Comparison of ENCODE assay signal across 14 cellular contexts in genomic region chr10:18157909-18158308, GRCh38. TPM values are rescaled to one million over a fixed set of nuclear protein-coding genes. Genes with fewer than 3 reads are reported as not detected.
DNase-seq lines count a peak whose midpoint lies in the region; ATAC-seq and TF ChIP-seq lines count a peak whose summit lies in the region.
"Had no signal": no experiment of that assay in that cellular context is flagged by ENCODE, and none has a peak within 500 bp of the region (broad histone marks: within the 10 kb centered on the region; RNA-seq: fewer than 3 reads in every experiment).

No MANE protein-coding gene starts in this region.

- WGBS in right lobe of liver (ENCODE audit: insufficient coverage, low coverage, low lambda C conversion rate, missing lambda C conversion rate), result 68% methylated on average over 2 of the region's 2 CpGs

- DNase-seq in AG09309 (ENCODE audit: low read depth) (peak; percentile 50), M059J (ENCODE audit: low read depth) (peak; percentile 77), epithelial cell of esophagus (ENCODE audit: low read depth) (peak; percentile 49), right lobe of liver (no peak), KG1 (lab: John Stamatoyannopoulos, UW) (no peak), DMS79 treated with DMSO at 0.1 percent for 48 hours (lab: John Stamatoyannopoulos, UW) (no peak)
- DNase-seq: activated CD4-positive, alpha-beta T cell treated with anti-CD3 and anti-CD28 coated beads, Interleukin-2, amount 10 ng/mL, durations not matched to agents 24 days and 14 days; cerebellar nuclear complex; left colon had no signal

- H3K4me1 ChIP-seq in muscle layer of colon (ENCODE audit: insufficient read depth, low read length) (peaks cover 31% of the 10 kb centered on the region), right lobe of liver (no peaks in the 10 kb centered on the region)
- H3K4me1 ChIP-seq: BLaER1 treated with 17β-estradiol and CSF1 and Interleukin-3, amounts not matched to agents 10 nM and 100 nM had no signal

- no peak overlapping the region for H3K9ac ChIP-seq in muscle layer of colon (ENCODE audit: low read length)
- H3K9ac ChIP-seq: BLaER1 treated with 17β-estradiol and CSF1 and Interleukin-3, amounts not matched to agents 10 nM and 100 nM; KMS-11 had no signal

- intact Hi-C loops in right lobe of liver (cut with DNase I), result no loop called here

- H3K9me3 ChIP-seq in muscle layer of colon (ENCODE audit: low read length) (no peaks in the 10 kb centered on the region), right lobe of liver (no peaks in the 10 kb centered on the region)
- H3K9me3 ChIP-seq: BLaER1 treated with 17β-estradiol and CSF1 and Interleukin-3, amounts not matched to agents 10 nM and 100 nM had no signal

- H3K4me3 ChIP-seq in AG09309 (ENCODE audit: control insufficient read depth, low read depth, low read length) (no peak overlapping the region), epithelial cell of esophagus (ENCODE audit: low read length) (no peak overlapping the region), muscle layer of colon (ENCODE audit: low read depth in 1 of 2, low read length in 2 of 2) (no peak overlapping the region), right lobe of liver (no peak overlapping the region)
- H3K4me3 ChIP-seq: BLaER1 treated with 17β-estradiol and CSF1 and Interleukin-3, amounts not matched to agents 10 nM and 100 nM had no signal

- no peak for TF ChIP-seq CTCF in AG09309 (IDR thresholded peaks at IDR 0.05; ENCODE audit: control insufficient read depth, insufficient read depth, low read depth, low read length, missing control alignments)
- TF ChIP-seq CTCF in epithelial cell of esophagus (IDR thresholded peaks at IDR 0.05; ENCODE audit: insufficient read depth, low read depth, low read length, missing control alignments), result no peak
- TF ChIP-seq CTCF in right lobe of liver (IDR thresholded peaks at IDR 0.05), result no peak

- peaks cover 4% of the 10 kb centered on the region for H3K36me3 ChIP-seq in muscle layer of colon (ENCODE audit: insufficient read depth, low read length)
- no peaks in the 10 kb centered on the region for H3K36me3 ChIP-seq in right lobe of liver
- H3K36me3 ChIP-seq: BLaER1 treated with 17β-estradiol and CSF1 and Interleukin-3, amounts not matched to agents 10 nM and 100 nM had no signal

- no peak for TF ChIP-seq POLR2A in right lobe of liver (IDR thresholded peaks at IDR 0.05)

- H3K27ac ChIP-seq in muscle layer of colon (ENCODE audit: low read depth, low read length) (peak overlapping the region; percentile 76), right lobe of liver (no peak overlapping the region)
- H3K27ac ChIP-seq: BLaER1 treated with 17β-estradiol and CSF1 and Interleukin-3, amounts not matched to agents 10 nM and 100 nM; KMS-11 had no signal

- H3K27me3 ChIP-seq in muscle layer of colon (ENCODE audit: control insufficient read depth in 1 of 2, insufficient read depth in 2 of 2, low read length in 2 of 2) (no peaks in the 10 kb centered on the region), right lobe of liver (no peaks in the 10 kb centered on the region)
- H3K27me3 ChIP-seq: BLaER1 treated with 17β-estradiol and CSF1 and Interleukin-3, amounts not matched to agents 10 nM and 100 nM had no signal

- ATAC-seq in HG03460 (IDR thresholded peaks at IDR 0.05; ENCODE audit: unreplicated experiment) (no peak), right lobe of liver (no peak)
- ATAC-seq: esophagus mucosa, left colon had no signal

RNA-seq across cellular contexts. Expression of gene CACNB2, which starts 17.7 kb away (rescaled TPM):
- total RNA-seq in M059J (2014; rRNA removed; shearing (Covaris generic)), result 0.52 TPM in 1 of 2 replicates, not detected in the other
- total RNA-seq in right lobe of liver, result 1 to 10 TPM in 3 of 6 experiments, under 1 TPM in 2, not detected in 1; 0.12 to 1.8 (median 1.0) TPM
- total RNA-seq: activated CD4-positive, alpha-beta T cell treated with anti-CD3 and anti-CD28 coated beads, Interleukin-2, amount 10 ng/mL, durations not matched to agents 24 days and 14 days had no signal

Comparison
In these comparisons a context has a peak if more than half of its experiments do, and no peak if none do; other contexts are left out.
1. DNase-seq: peak in AG09309 (single experiment), M059J (single experiment) and epithelial cell of esophagus (single experiment); none in right lobe of liver (0 of 3), KG1 (single experiment) and DMS79 treated with DMSO at 0.1 percent for 48 hours (single experiment).